16 cellular contexts compared by ENCODE assay signal in the genomic region with DNA sequence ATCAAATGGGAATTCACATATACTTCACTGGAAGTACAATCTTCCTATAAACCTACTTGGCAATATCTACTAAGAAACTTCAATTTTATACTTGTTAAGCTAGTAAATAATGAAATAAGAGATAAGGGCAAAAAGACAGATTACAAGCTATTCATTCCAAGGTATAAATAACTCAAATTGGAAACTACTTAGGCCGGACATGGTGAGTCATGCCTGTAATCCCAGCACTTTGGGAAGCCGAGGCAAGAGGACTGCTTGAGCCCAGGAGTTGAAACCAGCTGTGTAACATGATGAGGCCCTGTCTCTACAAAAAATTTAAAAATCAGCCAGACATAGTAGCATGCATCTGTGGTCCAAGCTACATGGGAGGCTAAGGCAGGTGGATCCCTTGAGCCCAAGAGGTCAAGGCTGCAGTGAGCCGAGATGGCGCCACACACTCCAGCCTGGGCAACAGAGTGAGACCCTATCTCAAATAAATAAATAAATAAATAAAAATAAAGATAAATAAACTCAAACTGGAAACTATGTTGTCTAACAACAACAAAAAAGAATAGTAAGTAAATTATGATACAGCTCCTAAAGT. TPM values are rescaled to one million over a fixed set of nuclear protein-coding genes. Genes with fewer than 3 reads are reported as not detected.
DNase-seq lines count a peak whose midpoint lies in the region; ATAC-seq and TF ChIP-seq lines count a peak whose summit lies in the region.
"Had no signal": no experiment of that assay in that cellular context is flagged by ENCODE, and none has a peak within 500 bp of the region (broad histone marks: within the 10 kb centered on the region; RNA-seq: fewer than 3 reads in every experiment).

No MANE protein-coding gene starts in this region.

- H3K9me3 ChIP-seq in A673 (ENCODE audit: low read depth, low read length, poor library complexity, severe bottlenecking) (no peaks in the 10 kb centered on the region), mucosa of descending colon (no peaks in the 10 kb centered on the region)
- H3K9me3 ChIP-seq: A549, uterus had no signal

- no peak overlapping the region for H3K27ac ChIP-seq in A673 (ENCODE audit: low read depth, low read length, poor library complexity, severe bottlenecking)
- H3K27ac ChIP-seq: A549, uterus had no signal

- no TSS peak for BruUV-seq in A673 (replicated peaks; lab: Mats Ljungman, UMichigan)

- CTCF ChIA-PET in A673 (lab: Charles Lee) = interaction anchor here (0.7 kb wide), 1 partner anchor 43 kb away, joined by 3 read pairs; no protein-coding TSS in a partner anchor

- ATAC-seq in mucosa of descending colon = no peak
- no peak for ATAC-seq in GM19455 (IDR thresholded peaks at IDR 0.05; ENCODE audit: unreplicated experiment)
- ATAC-seq in GM21367 (IDR thresholded peaks at IDR 0.05; ENCODE audit: unreplicated experiment) = no peak
- ATAC-seq: A549; natural killer cell treated with Interleukin-12 subunit alpha and Interleukin-12 subunit beta and Interleukin-15 and Interleukin-18, amount 100 ng/mL, for 72 hours; sciatic nerve had no signal

- no peak for TF ChIP-seq CTCF in A673 (conservative IDR thresholded peaks at IDR 0.05; ENCODE audit: low read depth, low read length)
- TF ChIP-seq CTCF in choroid plexus epithelial cell (conservative IDR thresholded peaks at IDR 0.05; ENCODE audit: low read depth, low read length) = no peak
- no peak for TF ChIP-seq CTCF in mucosa of descending colon (IDR thresholded peaks at IDR 0.05)

- POLR2A ChIA-PET in A673 (lab: Charles Lee; ENCODE audit: low non-redundant PET) = no interaction called here

- H3K36me3 ChIP-seq in A673 (ENCODE audit: insufficient read depth, low read length, poor library complexity, severe bottlenecking) (no peaks in the 10 kb centered on the region), mucosa of descending colon (ENCODE audit: low read depth) (no peaks in the 10 kb centered on the region)
- H3K36me3 ChIP-seq: uterus had no signal

- peaks cover 13% of the 10 kb centered on the region for H3K4me1 ChIP-seq in A673 (ENCODE audit: insufficient read depth, low read length, poor library complexity, severe bottlenecking)
- peaks cover 8% of the 10 kb centered on the region for H3K4me1 ChIP-seq in mucosa of descending colon (ENCODE audit: low read depth)
- H3K4me1 ChIP-seq: uterus had no signal

- in situ Hi-C loops in KBM-7 (cut with MboI; ENCODE audit: low pct_unique_long_range_greater_than_20kb, low sequenced_read_pairs) = no loop called here

- H3K27me3 ChIP-seq in A673 (replicated peaks; ENCODE audit: insufficient read depth, low read depth, low read length, poor library complexity) = no peaks in the 10 kb centered on the region
- H3K27me3 ChIP-seq: uterus had no signal

- intact Hi-C loops in A673 (cut with micrococcal nuclease; ENCODE audit: unreplicated experiment) = no loop called here
- intact Hi-C loops in mucosa of descending colon (cut with DNase I, micrococcal nuclease) = no loop called here

- H3K4me3 ChIP-seq in A673 (ENCODE audit: low read depth, low read length, poor library complexity, severe bottlenecking) (no peak overlapping the region), choroid plexus epithelial cell (ENCODE audit: low read depth, low read length) (no peak overlapping the region), mucosa of descending colon (no peak overlapping the region)
- H3K4me3 ChIP-seq: A549, uterus had no signal

- DNase-seq in A673 (ENCODE audit: low spot score) = peak; percentile 38
- peak; percentile 55 for DNase-seq in M059J (ENCODE audit: low read depth)
- DNase-seq in choroid plexus epithelial cell (ENCODE audit: low read depth) = peak; percentile 68
- peak; percentile 83 for DNase-seq in iris pigment epithelial cell (ENCODE audit: low read depth)
- DNase-seq in mucosa of descending colon = no peak
- no peak for DNase-seq in KBM-7
- DNase-seq: activated B cell treated with CpG ODN at 0.5 μM for 24 hours; caudate nucleus; NCI-H1436 treated with DMSO at 0.1 percent for 48 hours; stimulated activated naive CD4-positive, alpha-beta T cell; uterus had no signal

RNA-seq across cellular contexts. Expression of a gene that starts 37.6 kb away (rescaled TPM):
- 68.6 and 76.5 TPM in 2 replicates for total RNA-seq in A673 (2021)
- 22.3 and 26.4 TPM in 2 replicates for total RNA-seq in M059J (2014; rRNA removed; shearing (Covaris generic))
- 100 to 1,000 TPM in 2 of 3 donors, 10 to 100 TPM in 1; 91.3 to 127 (median 109) TPM for total RNA-seq in mucosa of descending colon

Comparison
In these comparisons a context has a peak if more than half of its experiments do, and no peak if none do; other contexts are left out.
1. DNase-seq: peak in A673 (single experiment), M059J (single experiment), choroid plexus epithelial cell (single experiment) and iris pigment epithelial cell (single experiment); none in mucosa of descending colon (0 of 3) and KBM-7 (single experiment).